Comparison of ENCODE assay signal across 2 cellular contexts in genomic region chr9:108743901-108744371, GRCh38.
TF ChIP-seq lines count a peak whose summit lies in the region.

No MANE protein-coding gene starts in this region.

TF ChIP-seq in GM23338, 12 proteins besides CTCF, POLR2A, EP300 and RAD21:
- TF ChIP-seq ZNF462 (CRISPR knock-in tag; IDR thresholded peaks at IDR 0.05) (no peak), STAT1 (IDR thresholded peaks at IDR 0.05; ENCODE audit: unreplicated experiment) (no peak), POLR2AphosphoS5 (IDR thresholded peaks at IDR 0.05; ENCODE audit: low read depth) (no peak), REST (IDR thresholded peaks at IDR 0.05; ENCODE audit: unreplicated experiment) (no peak), JUNB (IDR thresholded peaks at IDR 0.05; ENCODE audit: unreplicated experiment) (no peak), ETS1 (IDR thresholded peaks at IDR 0.05) (no peak), ZNF114 (CRISPR knock-in tag; IDR thresholded peaks at IDR 0.05) (no peak), CREB1 (CRISPR knock-in tag; IDR thresholded peaks at IDR 0.05; ENCODE audit: low read depth) (no peak), ZNF331 (CRISPR knock-in tag; IDR thresholded peaks at IDR 0.05; ENCODE audit: low read depth) (no peak), EZH2phosphoT487 (IDR thresholded peaks at IDR 0.05; ENCODE audit: unreplicated experiment) (no peak), EZH2 (IDR thresholded peaks at IDR 0.05; ENCODE audit: low read depth, unreplicated experiment) (no peak), NANOG (IDR thresholded peaks at IDR 0.05; ENCODE audit: borderline replicate concordance) (no peak)

TF ChIP-seq in SK-N-SH, 30 proteins besides CTCF, POLR2A, EP300 and RAD21 (continued from another document):
- TF ChIP-seq USF1 (IDR thresholded peaks at IDR 0.05; ENCODE audit: borderline replicate concordance, low read depth) (no peak), MAX (IDR thresholded peaks at IDR 0.05; ENCODE audit: low read depth) (no peak), NFIC (IDR thresholded peaks at IDR 0.05; ENCODE audit: borderline replicate concordance) (no peak), EZH2phosphoT487 (IDR thresholded peaks at IDR 0.05; ENCODE audit: borderline replicate concordance, low read depth) (no peak), RXRA (IDR thresholded peaks at IDR 0.05; ENCODE audit: borderline replicate concordance, low read depth) (no peak), ELF1 (IDR thresholded peaks at IDR 0.05) (no peak), GABPA (IDR thresholded peaks at IDR 0.05; ENCODE audit: low read depth) (no peak)
